Comparison of ENCODE assay signal across 1 cellular context in genomic region chr18:34661464-34662087, GRCh38.
TF ChIP-seq lines count a peak whose summit lies in the region.

No MANE protein-coding gene starts in this region.

TF ChIP-seq in GM23338, 12 proteins besides CTCF, POLR2A, EP300 and RAD21 (continued from another document):
- TF ChIP-seq, protein P1, sequence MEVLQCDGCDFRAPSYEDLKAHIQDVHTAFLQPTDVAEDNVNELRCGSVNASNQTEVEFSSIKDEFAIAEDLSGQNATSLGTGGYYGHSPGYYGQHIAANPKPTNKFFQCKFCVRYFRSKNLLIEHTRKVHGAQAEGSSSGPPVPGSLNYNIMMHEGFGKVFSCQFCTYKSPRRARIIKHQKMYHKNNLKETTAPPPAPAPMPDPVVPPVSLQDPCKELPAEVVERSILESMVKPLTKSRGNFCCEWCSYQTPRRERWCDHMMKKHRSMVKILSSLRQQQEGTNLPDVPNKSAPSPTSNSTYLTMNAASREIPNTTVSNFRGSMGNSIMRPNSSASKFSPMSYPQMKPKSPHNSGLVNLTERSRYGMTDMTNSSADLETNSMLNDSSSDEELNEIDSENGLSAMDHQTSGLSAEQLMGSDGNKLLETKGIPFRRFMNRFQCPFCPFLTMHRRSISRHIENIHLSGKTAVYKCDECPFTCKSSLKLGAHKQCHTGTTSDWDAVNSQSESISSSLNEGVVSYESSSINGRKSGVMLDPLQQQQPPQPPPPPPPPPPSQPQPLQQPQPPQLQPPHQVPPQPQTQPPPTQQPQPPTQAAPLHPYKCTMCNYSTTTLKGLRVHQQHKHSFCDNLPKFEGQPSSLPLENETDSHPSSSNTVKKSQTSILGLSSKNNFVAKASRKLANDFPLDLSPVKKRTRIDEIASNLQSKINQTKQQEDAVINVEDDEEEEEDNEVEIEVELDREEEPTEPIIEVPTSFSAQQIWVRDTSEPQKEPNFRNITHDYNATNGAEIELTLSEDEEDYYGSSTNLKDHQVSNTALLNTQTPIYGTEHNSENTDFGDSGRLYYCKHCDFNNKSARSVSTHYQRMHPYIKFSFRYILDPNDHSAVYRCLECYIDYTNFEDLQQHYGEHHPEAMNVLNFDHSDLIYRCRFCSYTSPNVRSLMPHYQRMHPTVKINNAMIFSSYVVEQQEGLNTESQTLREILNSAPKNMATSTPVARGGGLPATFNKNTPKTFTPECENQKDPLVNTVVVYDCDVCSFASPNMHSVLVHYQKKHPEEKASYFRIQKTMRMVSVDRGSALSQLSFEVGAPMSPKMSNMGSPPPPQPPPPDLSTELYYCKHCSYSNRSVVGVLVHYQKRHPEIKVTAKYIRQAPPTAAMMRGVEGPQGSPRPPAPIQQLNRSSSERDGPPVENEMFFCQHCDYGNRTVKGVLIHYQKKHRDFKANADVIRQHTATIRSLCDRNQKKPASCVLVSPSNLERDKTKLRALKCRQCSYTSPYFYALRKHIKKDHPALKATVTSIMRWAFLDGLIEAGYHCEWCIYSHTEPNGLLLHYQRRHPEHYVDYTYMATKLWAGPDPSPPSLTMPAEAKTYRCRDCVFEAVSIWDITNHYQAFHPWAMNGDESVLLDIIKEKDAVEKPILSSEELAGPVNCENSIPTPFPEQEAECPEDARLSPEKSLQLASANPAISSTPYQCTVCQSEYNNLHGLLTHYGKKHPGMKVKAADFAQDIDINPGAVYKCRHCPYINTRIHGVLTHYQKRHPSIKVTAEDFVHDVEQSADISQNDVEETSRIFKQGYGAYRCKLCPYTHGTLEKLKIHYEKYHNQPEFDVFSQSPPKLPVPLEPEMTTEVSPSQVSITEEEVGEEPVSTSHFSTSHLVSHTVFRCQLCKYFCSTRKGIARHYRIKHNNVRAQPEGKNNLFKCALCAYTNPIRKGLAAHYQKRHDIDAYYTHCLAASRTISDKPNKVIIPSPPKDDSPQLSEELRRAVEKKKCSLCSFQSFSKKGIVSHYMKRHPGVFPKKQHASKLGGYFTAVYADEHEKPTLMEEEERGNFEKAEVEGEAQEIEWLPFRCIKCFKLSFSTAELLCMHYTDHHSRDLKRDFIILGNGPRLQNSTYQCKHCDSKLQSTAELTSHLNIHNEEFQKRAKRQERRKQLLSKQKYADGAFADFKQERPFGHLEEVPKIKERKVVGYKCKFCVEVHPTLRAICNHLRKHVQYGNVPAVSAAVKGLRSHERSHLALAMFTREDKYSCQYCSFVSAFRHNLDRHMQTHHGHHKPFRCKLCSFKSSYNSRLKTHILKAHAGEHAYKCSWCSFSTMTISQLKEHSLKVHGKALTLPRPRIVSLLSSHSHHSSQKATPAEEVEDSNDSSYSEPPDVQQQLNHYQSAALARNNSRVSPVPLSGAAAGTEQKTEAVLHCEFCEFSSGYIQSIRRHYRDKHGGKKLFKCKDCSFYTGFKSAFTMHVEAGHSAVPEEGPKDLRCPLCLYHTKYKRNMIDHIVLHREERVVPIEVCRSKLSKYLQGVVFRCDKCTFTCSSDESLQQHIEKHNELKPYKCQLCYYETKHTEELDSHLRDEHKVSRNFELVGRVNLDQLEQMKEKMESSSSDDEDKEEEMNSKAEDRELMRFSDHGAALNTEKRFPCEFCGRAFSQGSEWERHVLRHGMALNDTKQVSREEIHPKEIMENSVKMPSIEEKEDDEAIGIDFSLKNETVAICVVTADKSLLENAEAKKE (CRISPR knock-in tag; IDR thresholded peaks at IDR 0.05) = no peak
- TF ChIP-seq POLR2AphosphoS5 (IDR thresholded peaks at IDR 0.05; ENCODE audit: low read depth) = no peak
- TF ChIP-seq, protein P2, sequence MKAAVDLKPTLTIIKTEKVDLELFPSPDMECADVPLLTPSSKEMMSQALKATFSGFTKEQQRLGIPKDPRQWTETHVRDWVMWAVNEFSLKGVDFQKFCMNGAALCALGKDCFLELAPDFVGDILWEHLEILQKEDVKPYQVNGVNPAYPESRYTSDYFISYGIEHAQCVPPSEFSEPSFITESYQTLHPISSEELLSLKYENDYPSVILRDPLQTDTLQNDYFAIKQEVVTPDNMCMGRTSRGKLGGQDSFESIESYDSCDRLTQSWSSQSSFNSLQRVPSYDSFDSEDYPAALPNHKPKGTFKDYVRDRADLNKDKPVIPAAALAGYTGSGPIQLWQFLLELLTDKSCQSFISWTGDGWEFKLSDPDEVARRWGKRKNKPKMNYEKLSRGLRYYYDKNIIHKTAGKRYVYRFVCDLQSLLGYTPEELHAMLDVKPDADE (IDR thresholded peaks at IDR 0.05) = no peak
- TF ChIP-seq STAT1 (IDR thresholded peaks at IDR 0.05; ENCODE audit: unreplicated experiment) = no peak
- no peak for TF ChIP-seq CREB1 (CRISPR knock-in tag; IDR thresholded peaks at IDR 0.05; ENCODE audit: low read depth)
- TF ChIP-seq EZH2 (IDR thresholded peaks at IDR 0.05; ENCODE audit: low read depth, unreplicated experiment) = no peak
- no peak for TF ChIP-seq JUNB (IDR thresholded peaks at IDR 0.05; ENCODE audit: unreplicated experiment)
- no peak for TF ChIP-seq ZNF114 (CRISPR knock-in tag; IDR thresholded peaks at IDR 0.05)
